In genomic region chr6:32982084-32982701, GRCh38 we compare ENCODE assay signal across 8 cellular contexts. TPM values are rescaled to one million over a fixed set of nuclear protein-coding genes. Genes with fewer than 3 reads are reported as not detected.
A peak's percentile ranks its signal among the peaks of the same experiment; 100 is the strongest.
DNase-seq lines count a peak whose midpoint lies in the region; ATAC-seq and TF ChIP-seq lines count a peak whose summit lies in the region.

No MANE protein-coding gene starts in this region.

- ATAC-seq in GM18502 (IDR thresholded peaks at IDR 0.05; ENCODE audit: poor library complexity, unreplicated experiment) (no peak), HG02623 (IDR thresholded peaks at IDR 0.05; ENCODE audit: unreplicated experiment) (no peak)

- H4K20me1 ChIP-seq in Karpas-422 (ENCODE audit: insufficient read depth, low read depth, low read length): peaks cover 46% of the 10 kb centered on the region

- H3K27ac ChIP-seq in Karpas-422 (ENCODE audit: low read length) (peak overlapping the region; percentile 56), SK-N-MC (peak overlapping the region; percentile 78), dorsolateral prefrontal cortex (peak overlapping the region in 2 of 59 donors; percentile 1 to 48)

- no peaks in the 10 kb centered on the region for H3K9me3 Mint-ChIP-seq in mesothelial cell of epicardium

- no peak overlapping the region for H3K4me2 ChIP-seq in Karpas-422 (ENCODE audit: low read depth, low read length, poor library complexity, severe bottlenecking)

- H3K36me3 ChIP-seq in Karpas-422 (ENCODE audit: insufficient read depth, low read length) (peaks cover 42% of the 10 kb centered on the region), SK-N-MC (ENCODE audit: insufficient read depth, low read length) (peaks cover 53% of the 10 kb centered on the region)

- H3K4me1 ChIP-seq in Karpas-422 (ENCODE audit: low read length): peaks cover 39% of the 10 kb centered on the region

- H3K9me2 ChIP-seq in Karpas-422 (replicated peaks; ENCODE audit: insufficient read depth, low read length): no peaks in the 10 kb centered on the region

- H2AFZ ChIP-seq in Karpas-422 (ENCODE audit: low read length): no peak overlapping the region

- peaks cover 34% of the 10 kb centered on the region for H3K36me3 Mint-ChIP-seq in mesothelial cell of epicardium

- no peaks in the 10 kb centered on the region for H3K27me3 ChIP-seq in Karpas-422 (ENCODE audit: low read length)
- no peaks in the 10 kb centered on the region for H3K27me3 ChIP-seq in dorsolateral prefrontal cortex

- peaks cover 2% of the 10 kb centered on the region for H3K4me1 Mint-ChIP-seq in mesothelial cell of epicardium

- no peak for TF ChIP-seq CTCF in mesothelial cell of epicardium (IDR thresholded peaks at IDR 0.05; ENCODE audit: unreplicated experiment)
- TF ChIP-seq CTCF in dorsolateral prefrontal cortex (IDR thresholded peaks at IDR 0.05 in 54 of 56, conservative IDR thresholded peaks at IDR 0.05 in 2 of 56; ENCODE audit: low read depth in 1 of 56, partially characterized antibody in 56 of 56): no peak

- intact Hi-C loops in dorsolateral prefrontal cortex (cut with DNase I): loop anchor here in 1 of 2 donors (2.0 kb wide), 1 partner anchor 49 kb away; no protein-coding TSS in a partner anchor

- peaks cover 9% of the 10 kb centered on the region for H3K27me3 Mint-ChIP-seq in mesothelial cell of epicardium (ENCODE audit: low read depth)

- H3K4me3 ChIP-seq in Karpas-422 (ENCODE audit: low read length) (no peak overlapping the region), SK-N-MC (no peak overlapping the region), dorsolateral prefrontal cortex (no peak overlapping the region)

- peaks cover 6% of the 10 kb centered on the region; the same call in 1 of the 2 replicates for H3K79me2 ChIP-seq in Karpas-422 (ENCODE audit: low read length)

- DNase-seq in DMS153 (lab: John Stamatoyannopoulos, UW): peak; percentile 82
- peak; percentile 85 for DNase-seq in Karpas-422
- no peak for DNase-seq in SK-N-MC (ENCODE audit: low read depth, low spot score)
- DNase-seq in mesothelial cell of epicardium (ENCODE audit: low spot score in 2 of 2, unreplicated experiment in 2 of 2): no peak
- DNase-seq in dorsolateral prefrontal cortex: no peak
- DNase-seq in stimulated activated naive CD4-positive, alpha-beta T cell (lab: John Stamatoyannopoulos, UW): no peak

- H3K9me3 ChIP-seq in Karpas-422 (ENCODE audit: low read length) (no peaks in the 10 kb centered on the region), SK-N-MC (ENCODE audit: low read depth, low read length) (no peaks in the 10 kb centered on the region)

- H3K27ac Mint-ChIP-seq in mesothelial cell of epicardium: peak overlapping the region; percentile 36

- H3K9ac ChIP-seq in Karpas-422 (ENCODE audit: low read length): no peak overlapping the region
- no peak overlapping the region for H3K9ac ChIP-seq in SK-N-MC (ENCODE audit: insufficient read length)

- no peak overlapping the region for H3K4me3 Mint-ChIP-seq in mesothelial cell of epicardium

RNA-seq across cellular contexts. Expression of gene BRD2, which starts 13.8 kb away (rescaled TPM):
- 201 and 221 TPM in 2 replicates for total RNA-seq in Karpas-422 (2014; rRNA removed; shearing (Covaris generic); ENCODE audit: low replicate concordance)
- total RNA-seq in mesothelial cell of epicardium (235 to 261 TPM (median 246 TPM) in 3 replicates), dorsolateral prefrontal cortex (100 to 1,000 TPM; 107 to 197 (median 134) TPM)

RNA-seq across cellular contexts. Expression of gene HLA-DOA, which starts 27.2 kb away (rescaled TPM):
- 70.0 and 103 TPM in 2 replicates for total RNA-seq in Karpas-422 (2014; rRNA removed; shearing (Covaris generic); ENCODE audit: low replicate concordance)
- 4.8 to 6.1 TPM (median 5.8 TPM) in 3 replicates for total RNA-seq in mesothelial cell of epicardium
- total RNA-seq in dorsolateral prefrontal cortex: 1 to 10 TPM in 118 of 120 experiments, under 1 TPM in 2; 0.64 to 9.6 (median 3.2) TPM

RNA-seq across cellular contexts. Expression of gene HLA-DMA, which starts 29.3 kb away (rescaled TPM):
- 325 and 451 TPM in 2 replicates for total RNA-seq in Karpas-422 (2014; rRNA removed; shearing (Covaris generic); ENCODE audit: low replicate concordance)
- total RNA-seq in mesothelial cell of epicardium (1.7 to 2.1 TPM (median 2.0 TPM) in 3 replicates), dorsolateral prefrontal cortex (10 to 100 TPM in 91 of 120 experiments, 1 to 10 TPM in 29; 5.0 to 44.2 (median 15.1) TPM)

RNA-seq across cellular contexts. Expression of gene HLA-DMB, which starts 41.4 kb away (rescaled TPM):
- total RNA-seq in Karpas-422 (2014; rRNA removed; shearing (Covaris generic); ENCODE audit: low replicate concordance): 116 and 142 TPM in 2 replicates
- total RNA-seq in mesothelial cell of epicardium (not detected in 3 replicates), dorsolateral prefrontal cortex (10 to 100 TPM in 63 of 120 experiments, 1 to 10 TPM in 57; 2.4 to 46.1 (median 10.3) TPM)

Comparison
In these comparisons a context has a peak if more than half of its experiments do, and no peak if none do; other contexts are left out.
1. DNase-seq: peak in DMS153 (single experiment) and Karpas-422 (single experiment); none in SK-N-MC (single experiment), mesothelial cell of epicardium (0 of 2), dorsolateral prefrontal cortex (0 of 10) and stimulated activated naive CD4-positive, alpha-beta T cell (0 of 6).